ENCODE assay signal across 12 cellular contexts in the genomic region with DNA sequence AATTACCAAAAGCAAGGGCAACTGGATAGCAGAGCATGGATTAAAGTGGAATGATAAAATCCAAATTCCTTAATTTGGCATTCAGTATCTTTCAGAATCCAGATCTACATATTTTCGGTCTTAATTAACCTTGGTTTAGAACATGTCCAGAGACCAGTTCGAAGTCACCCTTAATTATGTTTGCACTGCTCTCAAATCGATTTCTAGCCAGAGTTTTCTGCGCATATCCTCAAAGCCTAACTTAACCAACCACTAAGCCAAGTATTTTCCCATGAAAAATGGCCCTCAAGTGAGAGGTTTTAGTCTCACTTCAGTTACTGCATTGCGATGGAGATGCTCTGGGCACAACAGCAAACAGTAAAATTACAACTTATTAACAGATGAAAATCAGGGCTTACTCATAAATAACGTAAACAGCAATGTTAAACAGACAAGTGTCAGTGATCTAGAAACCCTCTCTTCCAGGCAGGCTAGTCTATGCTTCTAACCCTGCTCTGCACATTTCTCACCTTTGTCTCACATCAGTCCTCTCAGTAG. TPM values are rescaled to one million over a fixed set of nuclear protein-coding genes. Genes with fewer than 3 reads are reported as not detected.
DNase-seq lines count a peak whose midpoint lies in the region; ATAC-seq, FAIRE-seq and TF ChIP-seq lines count a peak whose summit lies in the region.
"Had no signal": no experiment of that assay in that cellular context is flagged by ENCODE, and none has a peak within 500 bp of the region (broad histone marks: within the 10 kb centered on the region; RNA-seq: fewer than 3 reads in every experiment).

No MANE protein-coding gene starts in this region.

- H3K4me1 Mint-ChIP-seq in type B pancreatic cell (ENCODE audit: unreplicated experiment) = peaks cover 34% of the 10 kb centered on the region
- peaks cover 49% of the 10 kb centered on the region for H3K4me1 Mint-ChIP-seq in activated T-cell treated with anti-CD3 and anti-CD28 coated beads, Interleukin-2, amount 50 U/mL, for 72 hours (ENCODE audit: low read depth)

- H2AFZ ChIP-seq in SK-N-SH (ENCODE audit: low read depth) = no peak overlapping the region

- H3K4me3 ChIP-seq in SK-N-SH (ENCODE audit: low read depth in 2 of 2, low read length in 1 of 2) (peak overlapping the region; percentile 49 to 99; a peak in 3 of 4 replicates), astrocyte of the spinal cord (ENCODE audit: low read depth, low read length) (peak overlapping the region; percentile 100), kidney (ENCODE audit: low read length in 2 of 2) (peak overlapping the region; percentile 15 to 20)

- peak overlapping the region; percentile 94 for H3K4me2 ChIP-seq in SK-N-SH

- intact Hi-C loops in kidney (cut with DNase I) = loop anchor here (10.0 kb wide), 1 partner anchor 119 kb away; no protein-coding TSS in a partner anchor

- no peak for TF ChIP-seq RAD21 in SK-N-SH (IDR thresholded peaks at IDR 0.05; ENCODE audit: low read length)

- H3K4me1 ChIP-seq in SK-N-SH (ENCODE audit: control insufficient read depth in 1 of 2, insufficient read depth in 2 of 2, low read depth in 1 of 2, low read length in 1 of 2) (peaks cover 8 to 17% of the 10 kb centered on the region in 2 experiments; a peak in 3 of 4 replicates), kidney (ENCODE audit: control insufficient read depth in 1 of 2, insufficient read depth in 1 of 2, low read depth in 1 of 2, low read length in 2 of 2) (peaks cover 12 to 13% of the 10 kb centered on the region in 2 donors)

- H3K9me3 Mint-ChIP-seq in type B pancreatic cell = no peaks in the 10 kb centered on the region
- no peaks in the 10 kb centered on the region for H3K9me3 Mint-ChIP-seq in activated T-cell treated with anti-CD3 and anti-CD28 coated beads, Interleukin-2, amount 50 U/mL, for 72 hours

- H3F3A ChIP-seq in SK-N-SH (replicated peaks; ENCODE audit: insufficient read depth) = peaks cover 25% of the 10 kb centered on the region

- peaks cover 86% of the 10 kb centered on the region for H4K20me1 ChIP-seq in SK-N-SH (ENCODE audit: insufficient read depth)

- H3K9ac ChIP-seq in SK-N-SH (peak overlapping the region; percentile 5; the same call in 1 of the 2 replicates), kidney (ENCODE audit: low read length in 2 of 2) (no peak overlapping the region)

- no peaks in the 10 kb centered on the region for H3K27me3 Mint-ChIP-seq in type B pancreatic cell
- no peaks in the 10 kb centered on the region for H3K27me3 Mint-ChIP-seq in activated T-cell treated with anti-CD3 and anti-CD28 coated beads, Interleukin-2, amount 50 U/mL, for 72 hours (ENCODE audit: low read depth)

- H3K36me3 ChIP-seq in SK-N-SH (replicated peaks in 1 of 2; ENCODE audit: control insufficient read depth in 1 of 2, insufficient read depth in 2 of 2, low read length in 1 of 2) (peaks cover 18 to 29% of the 10 kb centered on the region in 2 experiments), kidney (ENCODE audit: control insufficient read depth in 1 of 2, insufficient read depth in 2 of 2, low read length in 2 of 2) (no peaks in the 10 kb centered on the region)

- no peaks in the 10 kb centered on the region for H3K9me3 ChIP-seq in SK-N-SH
- no peaks in the 10 kb centered on the region for H3K9me3 ChIP-seq in kidney (ENCODE audit: control insufficient read depth in 1 of 2, low read length in 2 of 2)

- CTCF ChIA-PET in SK-N-SH (lab: Yijun Ruan, JAX) = interaction anchor here (0.9 to 1.3 kb wide), 5 partner anchors 13 to 130 kb away, joined by 3 to 4 read pairs (median 3); no protein-coding TSS in a partner anchor

- TF ChIP-seq CTCF in SK-N-SH (IDR thresholded peaks at IDR 0.05) (no peak), astrocyte of the spinal cord (IDR thresholded peaks at IDR 0.05; ENCODE audit: low read depth, low read length) (no peak), kidney (IDR thresholded peaks at IDR 0.05; ENCODE audit: borderline replicate concordance, extremely low read depth, insufficient read depth) (no peak), type B pancreatic cell (conservative IDR thresholded peaks at IDR 0.05) (no peak)

- no peaks in the 10 kb centered on the region for H3K36me3 Mint-ChIP-seq in type B pancreatic cell
- H3K36me3 Mint-ChIP-seq in activated T-cell treated with anti-CD3 and anti-CD28 coated beads, Interleukin-2, amount 50 U/mL, for 72 hours (ENCODE audit: insufficient read depth in 2 of 2) = peaks cover 4 to 5% of the 10 kb centered on the region in 2 donors

- WGBS in SK-N-SH (ENCODE audit: low lambda C conversion rate) = 32% methylated on average over 6 of the region's 6 CpGs

- POLR2A ChIA-PET in SK-N-SH (lab: Yijun Ruan, JAX) = no interaction called here

- no peak for TF ChIP-seq EP300 in SK-N-SH (IDR thresholded peaks at IDR 0.05; ENCODE audit: borderline replicate concordance in 1 of 2, low read depth in 1 of 2, low read length in 1 of 2)

- peak overlapping the region; percentile 65 for H3K4me3 Mint-ChIP-seq in type B pancreatic cell
- no peak overlapping the region for H3K4me3 Mint-ChIP-seq in activated T-cell treated with anti-CD3 and anti-CD28 coated beads, Interleukin-2, amount 50 U/mL, for 72 hours

- DNase-seq in SK-N-SH = no peak
- DNase-seq in astrocyte of the spinal cord (ENCODE audit: low read depth, low spot score) = no peak
- no peak for DNase-seq in kidney
- no peak for DNase-seq in type B pancreatic cell (ENCODE audit: extremely low spot score, unreplicated experiment)
- no peak for DNase-seq in activated T-cell treated with anti-CD3 and anti-CD28 coated beads, Interleukin-2, amount 50 U/mL, for 72 hours
- DNase-seq in NCI-H1436 (lab: John Stamatoyannopoulos, UW) = no peak
- DNase-seq: activated T-cell treated with anti-CD3 and anti-CD28 coated beads, Interleukin-2, amount 50 U/mL, for 1 hour; effector memory CD4-positive, alpha-beta T cell; H7; stimulated activated CD4-positive, alpha-beta T cell treated with anti-CD3 and anti-CD28 coated beads, Interleukin-4, amount 100 ng/mL, for 24 hours had no signal

- no peaks in the 10 kb centered on the region for H3K9me2 ChIP-seq in SK-N-SH

- in situ Hi-C loops in astrocyte of the spinal cord (cut with HindIII; ENCODE audit: low sequenced_read_pairs) = no loop called here

- peaks cover 95% of the 10 kb centered on the region for H3K79me2 ChIP-seq in SK-N-SH (ENCODE audit: insufficient read depth)

- no peaks in the 10 kb centered on the region for H3K27me3 ChIP-seq in SK-N-SH (ENCODE audit: insufficient read depth)

- FAIRE-seq in kidney (lab: Jason Lieb, UNC) = no peak

- ATAC-seq in SK-N-SH treated with all-trans-retinoic acid at 6 μM for 48 hours = no peak
- ATAC-seq in HG03460 (IDR thresholded peaks at IDR 0.05; ENCODE audit: unreplicated experiment) = no peak
- ATAC-seq in activated T-cell treated with anti-CD3 and anti-CD28 coated beads, Interleukin-2, amount 50 U/mL, for 72 hours (replicated peaks in 1 of 2) = no peak

- peak overlapping the region; percentile 25 to 53; a peak in 2 of 4 replicates for H3K27ac ChIP-seq in SK-N-SH (ENCODE audit: low read depth in 2 of 2, low read length in 1 of 2)
- H3K27ac ChIP-seq in kidney (ENCODE audit: low read depth in 2 of 2, low read length in 2 of 2) = peak overlapping the region in 1 of 2 donors; percentile 36

- no peak overlapping the region for H3K27ac Mint-ChIP-seq in type B pancreatic cell
- no peak overlapping the region for H3K27ac Mint-ChIP-seq in activated T-cell treated with anti-CD3 and anti-CD28 coated beads, Interleukin-2, amount 50 U/mL, for 72 hours

TF ChIP-seq in SK-N-SH, 30 proteins besides CTCF, POLR2A, EP300 and RAD21:
- TF ChIP-seq POLR2AphosphoS5 (IDR thresholded peaks at IDR 0.05; ENCODE audit: low read depth, low read length) (0 out of 2 replicates have a peak, but pooled peaks have one; percentile 2), YY1 (IDR thresholded peaks at IDR 0.05; ENCODE audit: low read depth) (no peak), RFX5 (IDR thresholded peaks at IDR 0.05; ENCODE audit: low read length) (no peak), NRF1 (IDR thresholded peaks at IDR 0.05; ENCODE audit: low read depth, low read length) (no peak)

TF ChIP-seq in SK-N-SH treated with all-trans-retinoic acid at 6 μM for 48 hours, 23 proteins besides CTCF, POLR2A, EP300 and RAD21 (continues in another document):
- TF ChIP-seq ARNTL (CRISPR knock-in tag; IDR thresholded peaks at IDR 0.05; ENCODE audit: borderline replicate concordance, low read depth) (no peak), TCF4 (CRISPR knock-in tag; IDR thresholded peaks at IDR 0.05; ENCODE audit: borderline replicate concordance) (no peak)
- TF ChIP-seq, protein P1, sequence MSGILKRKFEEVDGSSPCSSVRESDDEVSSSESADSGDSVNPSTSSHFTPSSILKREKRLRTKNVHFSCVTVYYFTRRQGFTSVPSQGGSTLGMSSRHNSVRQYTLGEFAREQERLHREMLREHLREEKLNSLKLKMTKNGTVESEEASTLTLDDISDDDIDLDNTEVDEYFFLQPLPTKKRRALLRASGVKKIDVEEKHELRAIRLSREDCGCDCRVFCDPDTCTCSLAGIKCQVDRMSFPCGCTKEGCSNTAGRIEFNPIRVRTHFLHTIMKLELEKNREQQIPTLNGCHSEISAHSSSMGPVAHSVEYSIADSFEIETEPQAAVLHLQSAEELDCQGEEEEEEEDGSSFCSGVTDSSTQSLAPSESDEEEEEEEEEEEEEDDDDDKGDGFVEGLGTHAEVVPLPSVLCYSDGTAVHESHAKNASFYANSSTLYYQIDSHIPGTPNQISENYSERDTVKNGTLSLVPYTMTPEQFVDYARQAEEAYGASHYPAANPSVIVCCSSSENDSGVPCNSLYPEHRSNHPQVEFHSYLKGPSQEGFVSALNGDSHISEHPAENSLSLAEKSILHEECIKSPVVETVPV (CRISPR knock-in tag; IDR thresholded peaks at IDR 0.05) = no peak
- TF ChIP-seq, protein P2, sequence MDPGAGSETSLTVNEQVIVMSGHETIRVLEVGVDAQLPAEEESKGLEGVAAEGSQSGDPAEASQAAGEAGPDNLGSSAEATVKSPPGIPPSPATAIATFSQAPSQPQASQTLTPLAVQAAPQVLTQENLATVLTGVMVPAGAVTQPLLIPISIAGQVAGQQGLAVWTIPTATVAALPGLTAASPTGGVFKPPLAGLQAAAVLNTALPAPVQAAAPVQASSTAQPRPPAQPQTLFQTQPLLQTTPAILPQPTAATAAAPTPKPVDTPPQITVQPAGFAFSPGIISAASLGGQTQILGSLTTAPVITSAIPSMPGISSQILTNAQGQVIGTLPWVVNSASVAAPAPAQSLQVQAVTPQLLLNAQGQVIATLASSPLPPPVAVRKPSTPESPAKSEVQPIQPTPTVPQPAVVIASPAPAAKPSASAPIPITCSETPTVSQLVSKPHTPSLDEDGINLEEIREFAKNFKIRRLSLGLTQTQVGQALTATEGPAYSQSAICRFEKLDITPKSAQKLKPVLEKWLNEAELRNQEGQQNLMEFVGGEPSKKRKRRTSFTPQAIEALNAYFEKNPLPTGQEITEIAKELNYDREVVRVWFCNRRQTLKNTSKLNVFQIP (CRISPR knock-in tag; IDR thresholded peaks at IDR 0.05; ENCODE audit: borderline replicate concordance, low read depth) = no peak

RNA-seq across cellular contexts. Expression of a gene that starts 4.5 kb away (rescaled TPM):
- polyA plus RNA-seq in SK-N-SH (2012; rRNA removed) = 225 and 315 TPM in 2 replicates
- 554 and 729 TPM in 2 replicates for polyA plus RNA-seq in SK-N-SH (2012; cell fraction: cytosol; rRNA removed)
- 502 and 652 TPM in 2 replicates for polyA plus RNA-seq in SK-N-SH (2012; cell fraction: nucleus; rRNA removed)
- total RNA-seq in kidney = 296 TPM
- 329 TPM for polyA plus RNA-seq in kidney (ENCODE audit: insufficient read depth, low read depth, low replicate concordance)
- 187 and 222 TPM in 2 replicates for total RNA-seq in type B pancreatic cell (ENCODE audit: low replicate concordance)
- total RNA-seq in activated T-cell treated with anti-CD3 and anti-CD28 coated beads, Interleukin-2, amount 50 U/mL, for 72 hours = 10 to 100 TPM; 78.8 to 83.3 TPM

Comparison
In these comparisons a context has a peak if more than half of its experiments do, and no peak if none do; other contexts are left out.
1. H3K4me3 ChIP-seq: peak in every context shown above with its lines; median percentile 100 in astrocyte of the spinal cord; 74 in SK-N-SH; 18 in kidney.